ENCODE assay signal across 13 cellular contexts in the genomic region with DNA sequence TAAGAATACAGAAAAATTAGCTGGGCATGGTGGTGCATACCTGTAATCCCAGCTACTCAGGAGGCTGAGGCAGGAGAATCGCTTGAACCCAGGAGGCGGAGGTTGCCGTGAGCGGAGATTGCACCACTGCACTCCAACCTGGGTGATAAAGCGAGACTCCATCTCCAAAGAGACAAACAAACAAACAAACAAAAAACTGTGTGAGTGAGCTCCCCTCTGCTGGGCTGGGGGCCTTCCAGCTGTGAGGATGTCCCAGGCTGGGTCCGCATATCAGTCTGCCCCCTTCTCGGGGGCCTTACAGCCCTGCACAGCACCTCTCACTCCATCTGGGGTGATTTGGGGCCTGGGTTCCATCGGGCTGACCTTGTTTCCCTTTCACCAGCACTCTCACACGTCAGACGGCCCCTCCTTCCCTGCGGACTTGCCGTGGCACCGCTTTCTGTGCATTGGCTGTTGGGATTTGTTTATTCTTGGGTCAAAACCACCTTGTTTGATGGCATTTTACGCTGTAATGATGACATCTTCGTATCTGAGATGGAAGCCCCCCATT. TPM values are rescaled to one million over a fixed set of nuclear protein-coding genes. Genes with fewer than 3 reads are reported as not detected.
DNase-seq lines count a peak whose midpoint lies in the region; ATAC-seq and TF ChIP-seq lines count a peak whose summit lies in the region.
"Had no signal": no experiment of that assay in that cellular context is flagged by ENCODE, and none has a peak within 500 bp of the region (broad histone marks: within the 10 kb centered on the region; RNA-seq: fewer than 3 reads in every experiment).

No MANE protein-coding gene starts in this region.

- H3K9ac ChIP-seq in neuronal stem cell (ENCODE audit: low read depth, low read length, poor library complexity) (no peak overlapping the region), skeletal muscle tissue (ENCODE audit: low read depth in 1 of 3, low read length in 3 of 3) (peak overlapping the region in 2 of 3 donors; percentile 24 to 33)
- H3K9ac ChIP-seq: BLaER1 treated with 17β-estradiol and CSF1 and Interleukin-3, amounts not matched to agents 10 nM and 100 nM; GM23248 had no signal

- no peaks in the 10 kb centered on the region for H3K36me3 Mint-ChIP-seq in chondrocyte (ENCODE audit: low read depth)
- H3K36me3 Mint-ChIP-seq: CD4-positive, CD25-positive, alpha-beta regulatory T cell had no signal

- TF ChIP-seq POLR2A in thyroid gland (IDR thresholded peaks at IDR 0.05), result no peak

- ATAC-seq in Right ventricle myocardium superior (ENCODE audit: poor library complexity) (no peak), left cardiac atrium (no peak), HG02759 (IDR thresholded peaks at IDR 0.05; ENCODE audit: unreplicated experiment) (no peak)
- ATAC-seq: HCT116 had no signal

- peaks cover 17% of the 10 kb centered on the region for H3K4me1 Mint-ChIP-seq in chondrocyte (ENCODE audit: low read depth)
- H3K4me1 Mint-ChIP-seq: CD4-positive, CD25-positive, alpha-beta regulatory T cell had no signal

- H4K91ac ChIP-seq in neuronal stem cell (ENCODE audit: low read depth, low read length, poor library complexity), result peak overlapping the region; percentile 79

- H2BK15ac ChIP-seq in neuronal stem cell (ENCODE audit: low read length), result no peak overlapping the region

- H3K27ac ChIP-seq in neuronal stem cell (replicated peaks; ENCODE audit: low read length), result no peak overlapping the region
- H3K27ac ChIP-seq in skeletal muscle tissue (ENCODE audit: low read depth, low read length), result peak overlapping the region; percentile 94
- no peak overlapping the region for H3K27ac ChIP-seq in thyroid gland
- H3K27ac ChIP-seq: 22Rv1, GM23248 had no signal

- no peak overlapping the region for H3K14ac ChIP-seq in neuronal stem cell (ENCODE audit: low read length)

- no peak overlapping the region for H3K18ac ChIP-seq in neuronal stem cell (ENCODE audit: low read length)

- no peaks in the 10 kb centered on the region for H3K27me3 Mint-ChIP-seq in chondrocyte (ENCODE audit: low read depth)
- H3K27me3 Mint-ChIP-seq: CD4-positive, CD25-positive, alpha-beta regulatory T cell had no signal

- H2BK120ac ChIP-seq in neuronal stem cell (ENCODE audit: low read depth, low read length), result no peak overlapping the region

- no peaks in the 10 kb centered on the region for H3K36me3 ChIP-seq in neuronal stem cell (replicated peaks in 1 of 2; ENCODE audit: control insufficient read depth in 2 of 2, insufficient read depth in 2 of 2, low read length in 2 of 2)
- peaks cover under 1 to 5% (median 4%) of the 10 kb centered on the region in 3 donors for H3K36me3 ChIP-seq in skeletal muscle tissue (ENCODE audit: control insufficient read depth in 3 of 3, insufficient read depth in 3 of 3, low read length in 3 of 3)
- H3K36me3 ChIP-seq in thyroid gland, result no peaks in the 10 kb centered on the region

- intact Hi-C loops in Right ventricle myocardium superior (cut with DNase I) (no loop called here), left cardiac atrium (cut with DNase I) (loop anchor here in 1 of 2 donors (5.0 kb wide), 1 partner anchor 278 kb away; the partner anchor contains the start of gene RAMP1), thyroid gland (cut with DNase I) (no loop called here)

- H4K8ac ChIP-seq in neuronal stem cell (ENCODE audit: low read depth, low read length), result no peak overlapping the region

- TF ChIP-seq CTCF in chondrocyte (IDR thresholded peaks at IDR 0.05), result no peak
- no peak for TF ChIP-seq CTCF in thyroid gland (IDR thresholded peaks at IDR 0.05)

- H3K4me1 ChIP-seq in neuronal stem cell (ENCODE audit: control insufficient read depth in 2 of 2, insufficient read depth in 1 of 2, low read depth in 1 of 2, low read length in 2 of 2) (peaks cover 8 to 13% of the 10 kb centered on the region in 2 donors), skeletal muscle tissue (ENCODE audit: control insufficient read depth in 3 of 3, insufficient read depth in 3 of 3, low read length in 3 of 3) (peaks cover 36 to 58% (median 56%) of the 10 kb centered on the region in 3 donors), thyroid gland (peaks cover 8 to 16% of the 10 kb centered on the region in 2 donors)

- no peak overlapping the region for H3K4me2 ChIP-seq in neuronal stem cell (ENCODE audit: insufficient read depth, low read length, poor library complexity, severe bottlenecking)

- H3K9me3 ChIP-seq in neuronal stem cell (replicated peaks in 1 of 2; ENCODE audit: control insufficient read depth in 2 of 2, insufficient read depth in 1 of 2, low read depth in 1 of 2, low read length in 2 of 2) (no peaks in the 10 kb centered on the region), skeletal muscle tissue (ENCODE audit: control insufficient read depth in 3 of 3, low read length in 3 of 3) (no peaks in the 10 kb centered on the region), thyroid gland (no peaks in the 10 kb centered on the region)
- H3K9me3 ChIP-seq: BLaER1 treated with 17β-estradiol and CSF1 and Interleukin-3, amounts not matched to agents 10 nM and 100 nM had no signal

- no peak overlapping the region for H3K23ac ChIP-seq in neuronal stem cell (ENCODE audit: low read depth, low read length, poor library complexity)

- H2AK5ac ChIP-seq in neuronal stem cell (ENCODE audit: low read depth, low read length), result no peak overlapping the region

- DNase-seq in Right ventricle myocardium superior (peak; percentile 15), left cardiac atrium (no peak), chondrocyte (ENCODE audit: low spot score) (peak; percentile 47), neuronal stem cell (ENCODE audit: low spot score) (no peak), thyroid gland (no peak)
- DNase-seq: CD4-positive, CD25-positive, alpha-beta regulatory T cell; DMS 273 treated with DMSO at 0.1 percent for 48 hours; GM23248 had no signal

- H2AFZ ChIP-seq in neuronal stem cell (ENCODE audit: low read length), result no peak overlapping the region
- H2AFZ ChIP-seq: GM23248 had no signal

- no peak overlapping the region for H3K27ac Mint-ChIP-seq in chondrocyte (ENCODE audit: unreplicated experiment)
- H3K27ac Mint-ChIP-seq: CD4-positive, CD25-positive, alpha-beta regulatory T cell had no signal

- H3K27me3 ChIP-seq in neuronal stem cell (ENCODE audit: control insufficient read depth in 3 of 3, insufficient read depth in 3 of 3, low read depth in 1 of 3, low read length in 3 of 3) (peaks cover 0 to 11% (median 0%) of the 10 kb centered on the region in 3 experiments), skeletal muscle tissue (ENCODE audit: control insufficient read depth in 3 of 3, insufficient read depth in 3 of 3, low read length in 3 of 3) (no peaks in the 10 kb centered on the region), thyroid gland (no peaks in the 10 kb centered on the region)

- H3K79me1 ChIP-seq in neuronal stem cell (ENCODE audit: low read depth, low read length), result peaks cover 6% of the 10 kb centered on the region

- no peak overlapping the region for H2BK5ac ChIP-seq in neuronal stem cell (ENCODE audit: low read length)

- H3K4ac ChIP-seq in neuronal stem cell (ENCODE audit: low read length), result no peak overlapping the region

- no peak overlapping the region for H3K4me3 ChIP-seq in neuronal stem cell (ENCODE audit: low read length in 2 of 2)
- H3K4me3 ChIP-seq in skeletal muscle tissue (ENCODE audit: low read length in 3 of 3), result no peak overlapping the region
- no peak overlapping the region for H3K4me3 ChIP-seq in thyroid gland (replicated peaks in 1 of 3)
- H3K4me3 ChIP-seq: BLaER1 treated with 17β-estradiol and CSF1 and Interleukin-3, amounts not matched to agents 10 nM and 100 nM; GM23248 had no signal

- no peak overlapping the region for H2BK12ac ChIP-seq in neuronal stem cell (ENCODE audit: low read length)

- no peak overlapping the region for H3K4me3 Mint-ChIP-seq in chondrocyte (ENCODE audit: unreplicated experiment)
- H3K4me3 Mint-ChIP-seq: CD4-positive, CD25-positive, alpha-beta regulatory T cell had no signal

- no CpG with 5 or more reads among the region's 15 CpGs for WGBS in neuronal stem cell (ENCODE audit: extremely low coverage in 2 of 2, insufficient read length in 2 of 2, insufficient replicate concordance in 1 of 2), 2 donors
- WGBS in thyroid gland, 2 donors, result 88 to 93% methylated on average over 15 of the region's 15 CpGs

- H3K9me3 Mint-ChIP-seq in chondrocyte (ENCODE audit: low read depth), result no peaks in the 10 kb centered on the region
- H3K9me3 Mint-ChIP-seq: CD4-positive, CD25-positive, alpha-beta regulatory T cell had no signal

RNA-seq across cellular contexts. Expression of gene KLHL30, which starts 2.8 kb away (rescaled TPM):
- total RNA-seq in Right ventricle myocardium superior (20.0 TPM), left cardiac atrium (10 to 100 TPM; 15.8 to 16.6 TPM), chondrocyte (12.2 to 25.6 TPM (median 24.4 TPM) in 3 replicates), skeletal muscle tissue (18.3 TPM), thyroid gland (under 1 TPM; 0.20 to 0.67 (median 0.38) TPM)
- 0.06 TPM for polyA plus RNA-seq in neuronal stem cell (2013, experiment 1 of 2)
- 0.07 TPM for polyA plus RNA-seq in neuronal stem cell (2013, experiment 2 of 2)
- total RNA-seq: CD4-positive, CD25-positive, alpha-beta regulatory T cell had no signal
- polyA plus RNA-seq: CD4-positive, CD25-positive, alpha-beta regulatory T cell had no signal

RNA-seq across cellular contexts. Expression of gene ERFE, which starts 23.1 kb away (rescaled TPM):
- total RNA-seq in Right ventricle myocardium superior (not detected), left cardiac atrium (1 to 10 TPM in 1 of 2 donors, not detected in 1; 1.2 TPM), chondrocyte (1.8 to 10.3 TPM (median 9.4 TPM) in 3 replicates), skeletal muscle tissue (4.2 TPM), thyroid gland (10 to 100 TPM in 1 of 4 donors, 1 to 10 TPM in 3; 2.8 to 15.3 (median 5.8) TPM)
- 0.43 TPM for polyA plus RNA-seq in neuronal stem cell (2013, experiment 1 of 2)
- 0.37 TPM for polyA plus RNA-seq in neuronal stem cell (2013, experiment 2 of 2)
- total RNA-seq: CD4-positive, CD25-positive, alpha-beta regulatory T cell had no signal

RNA-seq across cellular contexts. Expression of gene ESPNL, which starts 35.5 kb away (rescaled TPM):
- total RNA-seq in Right ventricle myocardium superior (not detected), left cardiac atrium (under 1 TPM; 0.15 to 0.26 TPM), chondrocyte (0.07 to 0.17 TPM (median 0.15 TPM) in 3 replicates), skeletal muscle tissue (1.6 TPM), thyroid gland (1 to 10 TPM in 3 of 4 donors, under 1 TPM in 1; 0.11 to 3.8 (median 2.6) TPM)
- 0.45 TPM for polyA plus RNA-seq in neuronal stem cell (2013, experiment 1 of 2)
- polyA plus RNA-seq in neuronal stem cell (2013, experiment 2 of 2), result 0.46 TPM
- total RNA-seq: CD4-positive, CD25-positive, alpha-beta regulatory T cell had no signal
- polyA plus RNA-seq: CD4-positive, CD25-positive, alpha-beta regulatory T cell had no signal

Comparison
In these comparisons a context has a peak if more than half of its experiments do, and no peak if none do; other contexts are left out.
1. DNase-seq: peak in Right ventricle myocardium superior (single experiment) and chondrocyte (single experiment); none in left cardiac atrium (single experiment), neuronal stem cell (single experiment) and thyroid gland (0 of 2).